ENCODE assay signal across 10 cellular contexts in genomic region chr1:211328084-211328694, GRCh38. TPM values are rescaled to one million over a fixed set of nuclear protein-coding genes. Genes with fewer than 3 reads are reported as not detected.
DNase-seq lines count a peak whose midpoint lies in the region; ATAC-seq and TF ChIP-seq lines count a peak whose summit lies in the region.
"Had no signal": no experiment of that assay in that cellular context is flagged by ENCODE, and none has a peak within 500 bp of the region (broad histone marks: within the 10 kb centered on the region; RNA-seq: fewer than 3 reads in every experiment).

No MANE protein-coding gene starts in this region.

- peaks cover 84% of the 10 kb centered on the region for H3K4me1 Mint-ChIP-seq in activated B cell treated with CpG ODN at 0.5 μM for 24 hours

- peak overlapping the region; percentile 95 for H3K27ac Mint-ChIP-seq in activated B cell treated with CpG ODN at 0.5 μM for 24 hours

- H3K4me3 ChIP-seq in mesenchymal stem cell (ENCODE audit: insufficient read depth in 1 of 2, low read depth in 1 of 2, low read length in 2 of 2), result peak overlapping the region in 1 of 2 experiments; percentile 85
- peak overlapping the region in 2 of 4 donors; percentile 80 to 83 for H3K4me3 ChIP-seq in transverse colon

- H3K27me3 ChIP-seq in mesenchymal stem cell (ENCODE audit: control insufficient read depth in 1 of 2, insufficient read depth in 1 of 2, low read length in 2 of 2), result peaks cover 0 to 20% of the 10 kb centered on the region in 2 experiments
- H3K27me3 ChIP-seq in transverse colon, result no peaks in the 10 kb centered on the region

- peak overlapping the region; percentile 77 for H3K9ac ChIP-seq in mesenchymal stem cell (ENCODE audit: low read length)

- intact Hi-C loops in activated B cell treated with CpG ODN at 0.5 μM for 24 hours (cut with micrococcal nuclease), result loop anchor here (5.0 kb wide), 3 partner anchors 54 to 1546 kb away; partner anchors contain the start of gene C1orf74
- intact Hi-C loops in transverse colon (cut with DNase I; ENCODE audit: low total_unique reads), result no loop called here

- H3K9me3 Mint-ChIP-seq in activated B cell treated with CpG ODN at 0.5 μM for 24 hours, result no peaks in the 10 kb centered on the region

- H2BK120ac ChIP-seq in mesenchymal stem cell (ENCODE audit: low read depth, low read length), result no peak overlapping the region

- no peak for TF ChIP-seq EP300 in transverse colon (IDR thresholded peaks at IDR 0.05; ENCODE audit: low read depth)

- POLR2A ChIA-PET in activated B cell treated with CpG ODN at 0.5 μM for 24 hours (lab: Charles Lee), result interaction anchor here (0.6 to 4.8 kb wide), 15 partner anchors 9 to 250 kb away, joined by 3 to 68 read pairs (median 5); no protein-coding TSS in a partner anchor

- H3K4me2 ChIP-seq in mesenchymal stem cell (ENCODE audit: low read length, poor library complexity, severe bottlenecking), result no peak overlapping the region

- no peaks in the 10 kb centered on the region for H3K27me3 Mint-ChIP-seq in activated B cell treated with CpG ODN at 0.5 μM for 24 hours

- no peak overlapping the region for H2AK5ac ChIP-seq in mesenchymal stem cell (ENCODE audit: low read length, severe bottlenecking)

- TF ChIP-seq CTCF in activated B cell treated with CpG ODN at 0.5 μM for 24 hours (IDR thresholded peaks at IDR 0.05) (no peak), transverse colon (IDR thresholded peaks at IDR 0.05) (no peak)

- no peak overlapping the region for H2BK12ac ChIP-seq in mesenchymal stem cell (ENCODE audit: low read length in 2 of 2)

- TF ChIP-seq POLR2A in transverse colon (IDR thresholded peaks at IDR 0.05), result no peak

- CTCF ChIA-PET in activated B cell treated with CpG ODN at 0.5 μM for 24 hours (lab: Charles Lee), result interaction anchor here (0.8 to 1.2 kb wide), 3 partner anchors 19 to 186 kb away, joined by 3 to 4 read pairs (median 3); no protein-coding TSS in a partner anchor

- no peak overlapping the region for H4K8ac ChIP-seq in mesenchymal stem cell (ENCODE audit: low read length)

- H3K79me1 ChIP-seq in mesenchymal stem cell (replicated peaks; ENCODE audit: low read length, poor library complexity, severe bottlenecking), result peaks cover 19% of the 10 kb centered on the region

- H4K91ac ChIP-seq in mesenchymal stem cell (ENCODE audit: low read length), result no peak overlapping the region

- 95% methylated on average over 11 of the region's 11 CpGs for WGBS in mesenchymal stem cell
- 31 to 37% methylated on average over 11 of the region's 11 CpGs for WGBS in transverse colon (ENCODE audit: low coverage in 1 of 2), 2 donors

- H3K4ac ChIP-seq in mesenchymal stem cell (ENCODE audit: low read depth in 1 of 2, low read length in 2 of 2), result no peak overlapping the region

- H3K9me3 ChIP-seq in mesenchymal stem cell (ENCODE audit: control insufficient read depth, low read length), result no peaks in the 10 kb centered on the region
- H3K9me3 ChIP-seq in transverse colon, result no peaks in the 10 kb centered on the region

- H2AFZ ChIP-seq in mesenchymal stem cell (ENCODE audit: low read depth, low read length), result no peak overlapping the region

- H2BK5ac ChIP-seq in mesenchymal stem cell (ENCODE audit: low read depth, low read length, poor library complexity, severe bottlenecking), result no peak overlapping the region

- ATAC-seq in activated B cell treated with CpG ODN at 0.5 μM for 24 hours (ENCODE audit: low read depth), result no peak

- H3K4me3 Mint-ChIP-seq in activated B cell treated with CpG ODN at 0.5 μM for 24 hours, result peak overlapping the region; percentile 94

- in situ Hi-C loops in transverse colon (cut with MboI; ENCODE audit: low pct_ligation_motif_present in 1 of 4, low pct_unique_long_range_greater_than_20kb in 1 of 4, low sequenced_read_pairs in 3 of 4), result loop anchor here (10.0 kb wide), 3 partner anchors 147 to 327 kb away; no protein-coding TSS in a partner anchor

- DNase-seq in activated effector memory CD4-positive, alpha-beta T cell treated with anti-CD3 and anti-CD28 coated beads, Interleukin-2, amount 50 U/mL, for 16 hours, result peak; percentile 61
- no peak for DNase-seq in activated effector memory CD4-positive, alpha-beta T cell treated with Interleukin-2 at 50 U/mL for 16 hours
- DNase-seq in activated B cell treated with CpG ODN at 0.5 μM for 24 hours, result no peak
- no peak for DNase-seq in mesenchymal stem cell
- no peak for DNase-seq in transverse colon
- DNase-seq in ecto neural progenitor cell (ENCODE audit: low spot score), result no peak
- DNase-seq in activated CD4-positive, CD25-positive, alpha-beta regulatory T cell (lab: John Stamatoyannopoulos, UW), result no peak
- no peak for DNase-seq in SHP77 (lab: John Stamatoyannopoulos, UW)
- DNase-seq: DMS79 had no signal

- no peak overlapping the region for H3K14ac ChIP-seq in mesenchymal stem cell (ENCODE audit: low read length in 2 of 2)

- peaks cover 0 to 3% of the 10 kb centered on the region in 2 experiments for H3K36me3 ChIP-seq in mesenchymal stem cell (ENCODE audit: control insufficient read depth in 1 of 2, insufficient read depth in 2 of 2, low read depth in 1 of 2, low read length in 2 of 2)
- H3K36me3 ChIP-seq in transverse colon, result no peaks in the 10 kb centered on the region

- H3K4me1 ChIP-seq in mesenchymal stem cell (ENCODE audit: control insufficient read depth, insufficient read depth, low read depth, low read length) (peaks cover 14% of the 10 kb centered on the region), transverse colon (peaks cover 19 to 68% (median 56%) of the 10 kb centered on the region in 4 donors)

- H3K18ac ChIP-seq in mesenchymal stem cell (ENCODE audit: low read depth in 1 of 2, low read length in 2 of 2), result no peak overlapping the region

- H2BK15ac ChIP-seq in mesenchymal stem cell (ENCODE audit: low read depth, poor library complexity, severe bottlenecking), result no peak overlapping the region

- H3K23ac ChIP-seq in mesenchymal stem cell (ENCODE audit: low read length in 2 of 2), result no peak overlapping the region

- peak overlapping the region; percentile 64 for H3K27ac ChIP-seq in mesenchymal stem cell (ENCODE audit: low read length, poor library complexity, severe bottlenecking)
- peak overlapping the region; percentile 88 to 95 (median 92) for H3K27ac ChIP-seq in transverse colon
- H3K27ac ChIP-seq: epithelial cell of prostate had no signal

- peaks cover 17% of the 10 kb centered on the region for H3K36me3 Mint-ChIP-seq in activated B cell treated with CpG ODN at 0.5 μM for 24 hours (ENCODE audit: low read depth)

RNA-seq across cellular contexts. Expression of gene TRAF5, which starts 1.6 kb away (rescaled TPM):
- 61.4 and 73.1 TPM in 2 replicates for total RNA-seq in activated B cell treated with CpG ODN at 0.5 μM for 24 hours
- 10.5 TPM for polyA plus RNA-seq in mesenchymal stem cell (2013, experiment 1 of 2)
- polyA plus RNA-seq in mesenchymal stem cell (2013, experiment 2 of 2), result 10.5 TPM
- 10 to 100 TPM; 10.5 to 30.5 (median 17.0) TPM for total RNA-seq in transverse colon
